In the genomic region with DNA sequence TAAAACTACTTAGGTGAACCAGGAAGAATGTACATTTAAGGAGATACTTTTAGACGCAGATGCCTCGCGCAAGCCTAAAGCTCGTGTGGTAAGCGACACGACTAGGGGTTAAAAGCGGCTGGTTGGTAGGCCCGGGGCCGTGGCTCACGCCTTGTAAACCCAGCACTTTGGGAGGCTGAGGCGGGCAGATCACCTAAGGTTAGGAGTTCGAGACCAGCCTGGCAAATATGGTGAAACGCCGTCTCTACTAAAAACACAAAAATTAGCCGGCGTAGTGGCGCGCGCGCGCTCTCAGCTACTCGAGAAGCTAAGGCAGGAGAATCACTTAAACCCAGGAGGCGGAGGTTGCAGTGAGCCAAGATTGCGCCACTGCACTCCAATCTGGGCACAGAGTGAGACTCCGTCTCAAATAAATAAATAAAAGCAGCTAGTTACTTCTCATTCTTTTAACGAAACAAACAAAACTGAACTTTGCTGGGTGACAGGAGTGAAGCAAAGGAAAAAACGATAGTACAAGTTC, we compare ENCODE assay signal across 8 cellular contexts. TPM values are rescaled to one million over a fixed set of nuclear protein-coding genes. Genes with fewer than 3 reads are reported as not detected.
DNase-seq lines count a peak whose midpoint lies in the region; ATAC-seq, FAIRE-seq and TF ChIP-seq lines count a peak whose summit lies in the region.

No MANE protein-coding gene starts in this region.

- H3K27ac ChIP-seq in H1 (ENCODE audit: low read depth, low read length) (0 out of 2 replicates have a peak overlapping the region, but pooled peaks have one; percentile 90), mesodermal cell (ENCODE audit: low read depth, low read length, severe bottlenecking) (peak overlapping the region; percentile 74)

- H3K36me3 ChIP-seq in H1 (ENCODE audit: control insufficient read depth in 2 of 4, insufficient read depth in 4 of 4, low read length in 3 of 4) (peaks cover 2 to 16% (median 5%) of the 10 kb centered on the region in 4 experiments; a peak in 4 of 8 replicates), mesodermal cell (ENCODE audit: control insufficient read depth, insufficient read depth, low read length) (peaks cover 35% of the 10 kb centered on the region)

- H3K4ac ChIP-seq in H1 (replicated peaks; ENCODE audit: insufficient read length, low read depth, low read length): no peak overlapping the region

- no peak for FAIRE-seq in H1 (lab: Jason Lieb, UNC)

- no peak overlapping the region for H2AFZ ChIP-seq in H1 (ENCODE audit: low read length)

- POLR2A ChIA-PET in H1 (lab: Charles Lee; ENCODE audit: partially characterized antibody): interaction anchor here (1.1 to 2.3 kb wide), 5 partner anchors 13 to 67 kb away, joined by 3 to 28 read pairs (median 6); no protein-coding TSS in a partner anchor

- H3K23me2 ChIP-seq in H1 (ENCODE audit: low read depth, low read length): no peaks in the 10 kb centered on the region; the same call in 1 of the 2 replicates

- H2BK15ac ChIP-seq in H1 (ENCODE audit: low read length): no peak overlapping the region

- H3K9me3 ChIP-seq in H1 (ENCODE audit: insufficient read depth in 2 of 2, low read depth in 1 of 2, low read length in 1 of 2) (no peaks in the 10 kb centered on the region), mesodermal cell (ENCODE audit: control insufficient read depth, low read length) (no peaks in the 10 kb centered on the region)

- H3K4me1 ChIP-seq in H1 (replicated peaks in 1 of 4; ENCODE audit: control insufficient read depth in 3 of 4, insufficient read depth in 4 of 4, low read length in 3 of 4) (peaks cover 0 to 1% (median 0%) of the 10 kb centered on the region in 4 experiments; a peak in 2 of 7 replicates), mesodermal cell (ENCODE audit: control insufficient read depth, insufficient read depth, low read length, poor library complexity, severe bottlenecking) (peaks cover 9% of the 10 kb centered on the region)

- peak overlapping the region; percentile 77 to 96 (median 86) for H3K4me3 ChIP-seq in H1 (ENCODE audit: extremely low read depth in 1 of 4, insufficient read depth in 2 of 4, low read depth in 3 of 4, low read length in 4 of 4)
- H3K4me3 ChIP-seq in mesodermal cell (ENCODE audit: extremely low read depth, insufficient read depth, low read length, poor library complexity, severe bottlenecking): peak overlapping the region; percentile 99

- H3K27me3 ChIP-seq in H1 (replicated peaks in 1 of 4; ENCODE audit: control insufficient read depth in 3 of 4, extremely low read depth in 1 of 4, insufficient read depth in 3 of 4, low read length in 3 of 4): no peaks in the 10 kb centered on the region

- peaks cover 16 to 92% of the 10 kb centered on the region in 2 experiments for H3K79me2 ChIP-seq in H1 (ENCODE audit: control insufficient read depth in 1 of 2, insufficient read depth in 2 of 2, low read length in 2 of 2)

- no peak overlapping the region for H3K23ac ChIP-seq in H1 (ENCODE audit: insufficient read length)

- H4K20me1 ChIP-seq in H1 (replicated peaks in 1 of 2; ENCODE audit: control insufficient read depth in 1 of 2, insufficient read depth in 2 of 2, low read length in 2 of 2): peaks cover 0 to 6% of the 10 kb centered on the region in 2 experiments

- H2BK20ac ChIP-seq in H1 (ENCODE audit: low read length): no peak overlapping the region

- no peak for TF ChIP-seq RAD21 in H1 (IDR thresholded peaks at IDR 0.05 in 1 of 2, conservative IDR thresholded peaks at IDR 0.05 in 1 of 2; ENCODE audit: low read depth in 2 of 2, low read length in 2 of 2)

- H3K56ac ChIP-seq in H1 (replicated peaks; ENCODE audit: insufficient read length, low read depth, low read length): no peak overlapping the region

- no peak for TF ChIP-seq EP300 in H1 (IDR thresholded peaks at IDR 0.05; ENCODE audit: borderline replicate concordance in 1 of 2, low read depth in 2 of 2, low read length in 2 of 2)

- H3K18ac ChIP-seq in H1 (ENCODE audit: extremely low read depth, low read length): no peak overlapping the region

- no peak for TF ChIP-seq POLR2A in H1 (IDR thresholded peaks at IDR 0.05; ENCODE audit: control extremely low read depth in 1 of 2, low read depth in 2 of 2, low read length in 2 of 2)

- H2BK5ac ChIP-seq in H1 (ENCODE audit: low read depth, low read length): no peak overlapping the region

- H2BK12ac ChIP-seq in H1 (ENCODE audit: low read depth, low read length): no peak overlapping the region

- peak overlapping the region; percentile 83 to 97 (median 88) for H3K9ac ChIP-seq in H1 (replicated peaks in 1 of 4; ENCODE audit: extremely low read depth in 1 of 4, low read depth in 3 of 4, low read length in 3 of 4)

- no peak overlapping the region for H4K5ac ChIP-seq in H1 (ENCODE audit: insufficient read length, low read depth, low read length)

- no peaks in the 10 kb centered on the region for H3K79me1 ChIP-seq in H1 (ENCODE audit: low read depth, low read length)

- WGBS in H1 (ENCODE audit: extremely low coverage in 1 of 2, insufficient coverage in 1 of 2, insufficient read length in 1 of 2, insufficient replicate concordance in 2 of 2, low coverage in 1 of 2, low lambda C conversion rate in 2 of 2, missing lambda C conversion rate in 1 of 2), 2 experiments: 9% methylated on average over 27 of the region's 27 CpGs; no CpG with 5 or more reads in 1 of the 2 experiments
- 4 to 8% methylated on average over 22 to 25 of the region's 27 CpGs for WGBS in mesodermal cell (ENCODE audit: insufficient coverage in 2 of 2), 2 experiments

- peak overlapping the region; percentile 57 to 81 for H3K4me2 ChIP-seq in H1 (ENCODE audit: insufficient read depth in 1 of 2, low read depth in 2 of 2, low read length in 2 of 2)

- DNase-seq in activated CD4-positive, CD25-positive, alpha-beta regulatory T cell treated with anti-CD3 and anti-CD28 coated beads, Interleukin-2, amount 50 U/mL, for 72 hours: peak; percentile 35
- peak; percentile 63 for DNase-seq in activated CD4-positive, alpha-beta T cell treated with anti-CD3 and anti-CD28 coated beads for 48 hours
- no peak for DNase-seq in H1 (ENCODE audit: low read depth in 1 of 2, low spot score in 2 of 2)
- DNase-seq in stromal cell of bone marrow (ENCODE audit: low read depth): peak; percentile 28
- DNase-seq in 8988T: no peak
- DNase-seq in NCI-H524 treated with DMSO at 0.1 percent for 48 hours (lab: John Stamatoyannopoulos, UW): no peak

- no peak overlapping the region; the same call in 1 of the 2 replicates for H4K8ac ChIP-seq in H1 (ENCODE audit: extremely low read depth, insufficient read depth, low read length)

- ATAC-seq in activated CD4-positive, CD25-positive, alpha-beta regulatory T cell treated with anti-CD3 and anti-CD28 coated beads, Interleukin-2, amount 50 U/mL, for 24 hours: no peak

- no peak overlapping the region for H2AK5ac ChIP-seq in H1 (ENCODE audit: low read depth, low read length)

- TF ChIP-seq CTCF in H1 (IDR thresholded peaks at IDR 0.05; ENCODE audit: control extremely low read depth in 1 of 3, insufficient read depth in 1 of 3, low read depth in 1 of 3, low read length in 3 of 3): no peak

- H3K14ac ChIP-seq in H1 (ENCODE audit: insufficient read length): no peak overlapping the region

- CTCF ChIA-PET in H1 (lab: Charles Lee; ENCODE audit: partially characterized antibody): interaction anchor here (1.6 kb wide), 1 partner anchor 14 kb away, joined by 5 read pairs; no protein-coding TSS in a partner anchor

- H2BK120ac ChIP-seq in H1 (replicated peaks; ENCODE audit: low read depth, low read length): no peak overlapping the region

- H4K91ac ChIP-seq in H1 (replicated peaks; ENCODE audit: insufficient read length, low read length): no peak overlapping the region

TF ChIP-seq in H1, 55 proteins besides CTCF, POLR2A, EP300 and RAD21:
- TF ChIP-seq CEBPB (IDR thresholded peaks at IDR 0.05; ENCODE audit: low read depth, low read length): peak; percentile 45
- no peak for TF ChIP-seq CBX5 (IDR thresholded peaks at IDR 0.05; ENCODE audit: low read depth, low read length)
- no peak for TF ChIP-seq ZNF274 (IDR thresholded peaks at IDR 0.05; ENCODE audit: borderline replicate concordance, extremely low read depth, low read length)
- no peak for TF ChIP-seq HDAC6 (IDR thresholded peaks at IDR 0.05; ENCODE audit: low read depth, low read length)
- TF ChIP-seq TBP (IDR thresholded peaks at IDR 0.05; ENCODE audit: low read depth, low read length): peak; percentile 47; the same call in 1 of the 2 replicates

RNA-seq across cellular contexts. Expression of a gene that starts 0.9 kb away (rescaled TPM):
- 127 and 134 TPM in 2 replicates for total RNA-seq in H1 (2021; fragmentation: NEBNext Ultra II Directional; extraction: Animal tissue kit (Norgen Biotek cat#: 25700))
- polyA plus RNA-seq in H1 (2011; rRNA removed): 84.0 and 130 TPM in 2 replicates
- 126 TPM for polyA plus RNA-seq in H1 (2011; cell fraction: cytosol; rRNA removed)
- 51.3 TPM for polyA plus RNA-seq in H1 (2011; cell fraction: nucleus; rRNA removed)
- polyA plus RNA-seq in H1 (2012, experiment 1 of 2): 140 to 153 TPM (median 147 TPM) in 4 replicates
- 33.2 TPM for polyA plus RNA-seq in H1 (2012, experiment 2 of 2)
- 80.6 TPM for polyA plus RNA-seq in H1 (2013, experiment 1 of 2)
- 81.6 TPM for polyA plus RNA-seq in H1 (2013, experiment 2 of 2)
- polyA minus RNA-seq in H1 (2011; rRNA and poly(A)+ RNA removed): 63.8 and 80.4 TPM in 2 replicates
- 47.6 TPM for polyA minus RNA-seq in H1 (2011; cell fraction: cytosol; rRNA and poly(A)+ RNA removed)
- polyA minus RNA-seq in H1 (2011; cell fraction: nucleus; rRNA and poly(A)+ RNA removed): 45.7 TPM
- 108 TPM for polyA plus RNA-seq in mesodermal cell (2013, experiment 1 of 2)
- polyA plus RNA-seq in mesodermal cell (2013, experiment 2 of 2): 104 TPM

RNA-seq across cellular contexts. Expression of a gene that starts 1.2 kb away (rescaled TPM):
- total RNA-seq in H1 (2021; fragmentation: NEBNext Ultra II Directional; extraction: Animal tissue kit (Norgen Biotek cat#: 25700)): 185 and 202 TPM in 2 replicates
- 68.3 and 115 TPM in 2 replicates for polyA plus RNA-seq in H1 (2011; rRNA removed)
- 149 TPM for polyA plus RNA-seq in H1 (2011; cell fraction: cytosol; rRNA removed)
- 115 TPM for polyA plus RNA-seq in H1 (2011; cell fraction: nucleus; rRNA removed)
- polyA plus RNA-seq in H1 (2012, experiment 1 of 2): 195 to 288 TPM (median 218 TPM) in 4 replicates
- polyA plus RNA-seq in H1 (2012, experiment 2 of 2): 40.8 TPM
- polyA plus RNA-seq in H1 (2013, experiment 1 of 2): 183 TPM
- polyA plus RNA-seq in H1 (2013, experiment 2 of 2): 195 TPM
- polyA minus RNA-seq in H1 (2011; rRNA and poly(A)+ RNA removed): 338 and 397 TPM in 2 replicates
- 143 TPM for polyA minus RNA-seq in H1 (2011; cell fraction: cytosol; rRNA and poly(A)+ RNA removed)
- 119 TPM for polyA minus RNA-seq in H1 (2011; cell fraction: nucleus; rRNA and poly(A)+ RNA removed)
- 126 TPM for polyA plus RNA-seq in mesodermal cell (2013, experiment 1 of 2)
- polyA plus RNA-seq in mesodermal cell (2013, experiment 2 of 2): 122 TPM

Comparison
In these comparisons a context has a peak if more than half of its experiments do, and no peak if none do; other contexts are left out.
1. DNase-seq: peak in activated CD4-positive, CD25-positive, alpha-beta regulatory T cell treated with anti-CD3 and anti-CD28 coated beads, Interleukin-2, amount 50 U/mL, for 72 hours (single experiment), activated CD4-positive, alpha-beta T cell treated with anti-CD3 and anti-CD28 coated beads for 48 hours (single experiment) and stromal cell of bone marrow (single experiment); none in H1 (0 of 2), 8988T (single experiment) and NCI-H524 treated with DMSO at 0.1 percent for 48 hours (single experiment).